12 cellular contexts compared by ENCODE assay signal in the genomic region with DNA sequence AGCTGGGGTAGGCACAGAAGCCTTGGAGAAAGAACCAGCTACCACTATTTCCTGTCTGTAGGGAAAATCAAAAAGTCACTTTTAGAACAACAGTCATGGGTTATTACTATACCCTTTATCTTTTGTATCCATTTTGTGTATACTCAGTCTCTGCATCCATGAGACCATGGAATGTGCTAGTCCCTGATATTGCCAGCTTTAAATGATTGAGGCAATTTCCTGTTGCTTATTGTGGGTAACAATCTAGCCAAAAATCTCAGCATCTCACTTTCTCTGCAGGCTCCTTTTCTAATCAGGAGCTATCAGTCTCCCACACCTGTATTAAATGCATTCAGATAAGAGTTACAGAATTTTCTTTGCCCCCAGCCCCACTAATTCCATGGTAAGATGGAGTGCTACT. TPM values are rescaled to one million over a fixed set of nuclear protein-coding genes. Genes with fewer than 3 reads are reported as not detected.
DNase-seq lines count a peak whose midpoint lies in the region; ATAC-seq and TF ChIP-seq lines count a peak whose summit lies in the region.
"Had no signal": no experiment of that assay in that cellular context is flagged by ENCODE, and none has a peak within 500 bp of the region (broad histone marks: within the 10 kb centered on the region; RNA-seq: fewer than 3 reads in every experiment).

No MANE protein-coding gene starts in this region.

- no peak for TF ChIP-seq CTCF in activated B cell treated with CpG ODN at 0.5 μM for 24 hours (IDR thresholded peaks at IDR 0.05)

- CTCF ChIA-PET in activated B cell treated with CpG ODN at 0.5 μM for 24 hours (lab: Charles Lee), result interaction anchor here (0.5 to 5.8 kb wide), 13 partner anchors 12 to 1215 kb away, joined by 3 to 134 read pairs (median 5); a partner anchor contains a TSS

- H3K27ac Mint-ChIP-seq in activated T-cell treated with anti-CD3 and anti-CD28 coated beads, Interleukin-2, amount 50 U/mL, for 72 hours, result peak overlapping the region; percentile 67
- peak overlapping the region; percentile 74 for H3K27ac Mint-ChIP-seq in activated B cell treated with CpG ODN at 0.5 μM for 24 hours
- H3K27ac Mint-ChIP-seq in stimulated activated memory B cell treated with anti-CD40 and anti-IgM and Interleukin-4, amounts not matched to agents 10 μg/mL and 1 μg/mL and 100 μg/mL, for 72 hours, result peak overlapping the region; percentile 69

- peak overlapping the region; percentile 56 to 70 for H3K4me3 Mint-ChIP-seq in activated T-cell treated with anti-CD3 and anti-CD28 coated beads, Interleukin-2, amount 50 U/mL, for 72 hours
- peak overlapping the region; percentile 72 for H3K4me3 Mint-ChIP-seq in activated B cell treated with CpG ODN at 0.5 μM for 24 hours
- H3K4me3 Mint-ChIP-seq in stimulated activated memory B cell treated with anti-CD40 and anti-IgM and Interleukin-4, amounts not matched to agents 10 μg/mL and 1 μg/mL and 100 μg/mL, for 72 hours, result peak overlapping the region; percentile 75

- peaks cover 38% of the 10 kb centered on the region for H3K4me1 Mint-ChIP-seq in activated T-cell treated with anti-CD3 and anti-CD28 coated beads, Interleukin-2, amount 50 U/mL, for 72 hours (ENCODE audit: low read depth)
- H3K4me1 Mint-ChIP-seq in activated B cell treated with CpG ODN at 0.5 μM for 24 hours, result peaks cover 46% of the 10 kb centered on the region
- peaks cover 44% of the 10 kb centered on the region for H3K4me1 Mint-ChIP-seq in stimulated activated memory B cell treated with anti-CD40 and anti-IgM and Interleukin-4, amounts not matched to agents 10 μg/mL and 1 μg/mL and 100 μg/mL, for 72 hours

- no peaks in the 10 kb centered on the region for H3K27me3 Mint-ChIP-seq in activated T-cell treated with anti-CD3 and anti-CD28 coated beads, Interleukin-2, amount 50 U/mL, for 72 hours (ENCODE audit: low read depth)
- H3K27me3 Mint-ChIP-seq in activated B cell treated with CpG ODN at 0.5 μM for 24 hours, result no peaks in the 10 kb centered on the region
- no peaks in the 10 kb centered on the region for H3K27me3 Mint-ChIP-seq in stimulated activated memory B cell treated with anti-CD40 and anti-IgM and Interleukin-4, amounts not matched to agents 10 μg/mL and 1 μg/mL and 100 μg/mL, for 72 hours

- POLR2A ChIA-PET in activated B cell treated with CpG ODN at 0.5 μM for 24 hours (lab: Charles Lee), result interaction anchor here (0.8 to 11.1 kb wide), 6 partner anchors 14 to 173 kb away, joined by 4 to 322 read pairs (median 16); a partner anchor contains a TSS

- DNase-seq in activated T-cell treated with anti-CD3 and anti-CD28 coated beads, Interleukin-2, amount 50 U/mL, for 72 hours, result no peak
- DNase-seq in activated T-cell treated with anti-CD3 and anti-CD28 coated beads, Interleukin-2, amount 50 U/mL, for 48 hours, result no peak
- DNase-seq in activated B cell treated with CpG ODN at 0.5 μM for 24 hours (no peak), epithelial cell of prostate (ENCODE audit: low read depth, low spot score) (no peak), dermis blood vessel endothelial cell (no peak), NCI-H510A treated with DMSO at 0.1 percent for 48 hours (lab: John Stamatoyannopoulos, UW) (no peak), pons (ENCODE audit: low spot score) (no peak)
- DNase-seq: DND-41, left ventricle myocardium superior, NCI-H1092 treated with DMSO at 0.1 percent for 48 hours, NCI-H446 treated with DMSO at 0.1 percent for 48 hours had no signal

- peak overlapping the region; percentile 75 for H3K27ac ChIP-seq in epithelial cell of prostate

- no peak for ATAC-seq in activated T-cell treated with anti-CD3 and anti-CD28 coated beads, Interleukin-2, amount 50 U/mL, for 72 hours (replicated peaks in 1 of 2)
- no peak for ATAC-seq in activated B cell treated with CpG ODN at 0.5 μM for 24 hours (ENCODE audit: low read depth)
- no peak for ATAC-seq in stimulated activated memory B cell treated with anti-CD40 and anti-IgM and Interleukin-4, amounts not matched to agents 10 μg/mL and 1 μg/mL and 100 μg/mL, for 72 hours

- peaks cover 9 to 11% of the 10 kb centered on the region in 2 donors for H3K36me3 Mint-ChIP-seq in activated T-cell treated with anti-CD3 and anti-CD28 coated beads, Interleukin-2, amount 50 U/mL, for 72 hours (ENCODE audit: insufficient read depth in 2 of 2)
- peaks cover 34% of the 10 kb centered on the region for H3K36me3 Mint-ChIP-seq in activated B cell treated with CpG ODN at 0.5 μM for 24 hours (ENCODE audit: low read depth)
- peaks cover 39% of the 10 kb centered on the region for H3K36me3 Mint-ChIP-seq in stimulated activated memory B cell treated with anti-CD40 and anti-IgM and Interleukin-4, amounts not matched to agents 10 μg/mL and 1 μg/mL and 100 μg/mL, for 72 hours

- H3K9me3 Mint-ChIP-seq in activated T-cell treated with anti-CD3 and anti-CD28 coated beads, Interleukin-2, amount 50 U/mL, for 72 hours, result peaks cover 0 to 5% of the 10 kb centered on the region in 2 donors
- peaks cover 4% of the 10 kb centered on the region for H3K9me3 Mint-ChIP-seq in activated B cell treated with CpG ODN at 0.5 μM for 24 hours
- peaks cover 5% of the 10 kb centered on the region for H3K9me3 Mint-ChIP-seq in stimulated activated memory B cell treated with anti-CD40 and anti-IgM and Interleukin-4, amounts not matched to agents 10 μg/mL and 1 μg/mL and 100 μg/mL, for 72 hours

- intact Hi-C loops in activated B cell treated with CpG ODN at 0.5 μM for 24 hours (cut with micrococcal nuclease), result loop anchor here (10.0 kb wide), 1 partner anchor 943 kb away; a partner anchor contains a TSS

RNA-seq across cellular contexts. Expression of a gene that starts 1.0 kb away (rescaled TPM):
- total RNA-seq in activated T-cell treated with anti-CD3 and anti-CD28 coated beads, Interleukin-2, amount 50 U/mL, for 72 hours, result 10 to 100 TPM; 59.5 to 67.2 TPM
- total RNA-seq in activated B cell treated with CpG ODN at 0.5 μM for 24 hours, result 85.5 and 94.0 TPM in 2 replicates
- total RNA-seq in dermis blood vessel endothelial cell, result 52.8 and 74.3 TPM in 2 replicates

RNA-seq across cellular contexts. Expression of a gene that starts 13.5 kb away (rescaled TPM):
- 10 to 100 TPM; 39.1 to 44.7 TPM for total RNA-seq in activated T-cell treated with anti-CD3 and anti-CD28 coated beads, Interleukin-2, amount 50 U/mL, for 72 hours
- total RNA-seq in activated B cell treated with CpG ODN at 0.5 μM for 24 hours (23.5 and 24.9 TPM in 2 replicates), dermis blood vessel endothelial cell (28.6 and 34.3 TPM in 2 replicates)

RNA-seq across cellular contexts. Expression of a gene that starts 19.9 kb away (rescaled TPM):
- total RNA-seq in activated T-cell treated with anti-CD3 and anti-CD28 coated beads, Interleukin-2, amount 50 U/mL, for 72 hours, result 10 to 100 TPM; 22.6 to 30.1 TPM
- total RNA-seq in activated B cell treated with CpG ODN at 0.5 μM for 24 hours, result 0.42 TPM in 1 of 2 replicates, not detected in the other
- 2.4 and 11.3 TPM in 2 replicates for total RNA-seq in dermis blood vessel endothelial cell
- total RNA-seq: left ventricle myocardium superior had no signal
